In the genomic region with DNA sequence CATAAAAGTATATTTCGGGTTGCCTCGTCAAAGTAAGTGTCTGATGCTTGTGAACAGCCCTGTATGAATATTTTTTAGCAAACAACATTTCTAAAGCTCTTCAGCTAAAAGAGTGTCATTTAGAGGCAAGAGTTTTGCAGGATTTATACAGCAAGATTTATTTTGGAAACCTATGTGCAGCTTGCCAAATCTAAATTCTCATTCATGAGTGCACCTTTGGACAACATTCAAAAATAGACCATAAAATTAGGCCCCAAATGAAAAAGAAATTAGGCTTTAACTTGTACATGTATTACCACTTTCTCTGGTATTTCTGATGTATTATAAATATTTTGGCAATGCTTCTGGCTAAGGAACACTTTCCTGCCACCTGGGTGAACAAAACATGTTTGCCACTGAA, we compare ENCODE assay signal across 22 cellular contexts.
A peak's percentile ranks its signal among the peaks of the same experiment; 100 is the strongest.
DNase-seq lines count a peak whose midpoint lies in the region; ATAC-seq and TF ChIP-seq lines count a peak whose summit lies in the region.
"Had no signal": no experiment of that assay in that cellular context is flagged by ENCODE, and none has a peak within 500 bp of the region (broad histone marks: within the 10 kb centered on the region; RNA-seq: fewer than 3 reads in every experiment).

No MANE protein-coding gene starts in this region.

- no peaks in the 10 kb centered on the region for H3K36me3 ChIP-seq in hepatocyte (replicated peaks; ENCODE audit: insufficient read depth, low read depth)
- H3K36me3 ChIP-seq: BE2C; BLaER1 treated with 17β-estradiol and CSF1 and Interleukin-3, amounts not matched to agents 10 nM and 100 nM; HAP-1 had no signal

- no peaks in the 10 kb centered on the region for H3K27me3 ChIP-seq in hepatocyte
- H3K27me3 ChIP-seq: BE2C; BLaER1 treated with 17β-estradiol and CSF1 and Interleukin-3, amounts not matched to agents 10 nM and 100 nM had no signal

- H3K36me3 Mint-ChIP-seq in stimulated activated effector memory CD8-positive, alpha-beta T cell treated with anti-CD3 and anti-CD28 coated beads, Interleukin-12 subunit alpha, Interleukin-12 subunit beta, amount 100 ng/mL, for 72 hours = no peaks in the 10 kb centered on the region
- H3K36me3 Mint-ChIP-seq: CD14-positive monocyte; CD8-positive, alpha-beta memory T cell had no signal

- H3K79me2 ChIP-seq in hepatocyte = no peaks in the 10 kb centered on the region

- no peak overlapping the region for H2AFZ ChIP-seq in hepatocyte

- no peaks in the 10 kb centered on the region for H3K9me3 ChIP-seq in hepatocyte (ENCODE audit: low read depth)
- H3K9me3 ChIP-seq: A549; BE2C; BLaER1 treated with 17β-estradiol and CSF1 and Interleukin-3, amounts not matched to agents 10 nM and 100 nM; HAP-1 had no signal

- DNase-seq in DMS114 treated with DMSO at 0.1 percent for 48 hours (lab: John Stamatoyannopoulos, UW; ENCODE audit: unreplicated experiment) (peak; percentile 39), NCI-H446 (lab: John Stamatoyannopoulos, UW) (peak; percentile 57 to 66), cerebellum (ENCODE audit: low spot score) (peak; percentile 19), NCI-H524 (lab: John Stamatoyannopoulos, UW) (no peak), hepatocyte (ENCODE audit: low spot score) (no peak)
- DNase-seq in stimulated activated effector memory CD8-positive, alpha-beta T cell treated with anti-CD3 and anti-CD28 coated beads, Interleukin-12 subunit alpha, Interleukin-12 subunit beta, amount 100 ng/mL, for 72 hours (ENCODE audit: low spot score in 2 of 2) = no peak
- DNase-seq: 8988T; ACHN; AML-193; BE2C; CD4-positive, alpha-beta T cell; CD8-positive, alpha-beta memory T cell; DMS 273 treated with DMSO at 0.1 percent for 48 hours; DMS53; DMS79 treated with DMSO at 0.1 percent for 48 hours; GOT3; HFFc6 had no signal

- H3K4me1 Mint-ChIP-seq in stimulated activated effector memory CD8-positive, alpha-beta T cell treated with anti-CD3 and anti-CD28 coated beads, Interleukin-12 subunit alpha, Interleukin-12 subunit beta, amount 100 ng/mL, for 72 hours = no peaks in the 10 kb centered on the region
- H3K4me1 Mint-ChIP-seq: CD14-positive monocyte; CD8-positive, alpha-beta memory T cell had no signal

- H3K9me3 Mint-ChIP-seq in stimulated activated effector memory CD8-positive, alpha-beta T cell treated with anti-CD3 and anti-CD28 coated beads, Interleukin-12 subunit alpha, Interleukin-12 subunit beta, amount 100 ng/mL, for 72 hours = no peaks in the 10 kb centered on the region
- H3K9me3 Mint-ChIP-seq: CD14-positive monocyte; CD4-positive, alpha-beta T cell; CD8-positive, alpha-beta memory T cell had no signal

- H3K27ac ChIP-seq in hepatocyte = no peak overlapping the region
- H3K27ac ChIP-seq: A549; BLaER1 treated with 17β-estradiol and CSF1 and Interleukin-3, amounts not matched to agents 10 nM and 100 nM had no signal

- H3K9me2 ChIP-seq in hepatocyte (replicated peaks; ENCODE audit: insufficient read depth) = no peaks in the 10 kb centered on the region

- TF ChIP-seq EP300 in Ishikawa (IDR thresholded peaks at IDR 0.05; ENCODE audit: borderline replicate concordance) = no peak

- TF ChIP-seq RAD21 in Ishikawa (IDR thresholded peaks at IDR 0.05; ENCODE audit: low read depth) = no peak

- H3K4me2 ChIP-seq in hepatocyte = no peak overlapping the region
- H3K4me2 ChIP-seq: A549; BLaER1 treated with 17β-estradiol and CSF1 and Interleukin-3, amounts not matched to agents 10 nM and 100 nM had no signal

- no peak for ATAC-seq in stimulated activated effector memory CD8-positive, alpha-beta T cell treated with anti-CD3 and anti-CD28 coated beads, Interleukin-12 subunit alpha, Interleukin-12 subunit beta, amount 100 ng/mL, for 72 hours
- ATAC-seq: A549 had no signal

- no peaks in the 10 kb centered on the region for H3K4me1 ChIP-seq in hepatocyte (ENCODE audit: insufficient read depth)
- H3K4me1 ChIP-seq: A549; BE2C; BLaER1 treated with 17β-estradiol and CSF1 and Interleukin-3, amounts not matched to agents 10 nM and 100 nM; HAP-1 had no signal

- 71% methylated on average over 2 of the region's 2 CpGs for WGBS in hepatocyte (ENCODE audit: low lambda C conversion rate, missing lambda C conversion rate)

- no peaks in the 10 kb centered on the region for H4K20me1 ChIP-seq in hepatocyte (ENCODE audit: insufficient read depth, poor library complexity, severe bottlenecking)
- H4K20me1 ChIP-seq: BLaER1 treated with 17β-estradiol and CSF1 and Interleukin-3, amounts not matched to agents 10 nM and 100 nM had no signal

- TF ChIP-seq CTCF in hepatocyte (IDR thresholded peaks at IDR 0.05; ENCODE audit: poor library complexity) = no peak

- no peak overlapping the region for H3K4me3 ChIP-seq in hepatocyte
- H3K4me3 ChIP-seq: A549; BLaER1 treated with 17β-estradiol and CSF1 and Interleukin-3, amounts not matched to agents 10 nM and 100 nM; HAP-1 had no signal

- no peak overlapping the region for H3K27ac Mint-ChIP-seq in stimulated activated effector memory CD8-positive, alpha-beta T cell treated with anti-CD3 and anti-CD28 coated beads, Interleukin-12 subunit alpha, Interleukin-12 subunit beta, amount 100 ng/mL, for 72 hours
- H3K27ac Mint-ChIP-seq: CD14-positive monocyte; CD4-positive, alpha-beta T cell; CD8-positive, alpha-beta memory T cell; HFFc6 had no signal

- no peak overlapping the region for H3K4me3 Mint-ChIP-seq in stimulated activated effector memory CD8-positive, alpha-beta T cell treated with anti-CD3 and anti-CD28 coated beads, Interleukin-12 subunit alpha, Interleukin-12 subunit beta, amount 100 ng/mL, for 72 hours
- H3K4me3 Mint-ChIP-seq: CD14-positive monocyte; CD4-positive, alpha-beta T cell; CD8-positive, alpha-beta memory T cell; HFFc6 had no signal

TF ChIP-seq in Ishikawa, 13 proteins besides CTCF, POLR2A, EP300 and RAD21:
- TF ChIP-seq YY1 (IDR thresholded peaks at IDR 0.05; ENCODE audit: low read depth) = no peak
- TF ChIP-seq TEAD4 (IDR thresholded peaks at IDR 0.05) = no peak
- no peak for TF ChIP-seq TAF1 (IDR thresholded peaks at IDR 0.05; ENCODE audit: low read depth)
- TF ChIP-seq CREB1 (IDR thresholded peaks at IDR 0.05; ENCODE audit: low read depth) = no peak
- TF ChIP-seq EGR1 (IDR thresholded peaks at IDR 0.05) = no peak
- TF ChIP-seq TCF12 (IDR thresholded peaks at IDR 0.05; ENCODE audit: low read depth) = no peak
- TF ChIP-seq, protein P1, sequence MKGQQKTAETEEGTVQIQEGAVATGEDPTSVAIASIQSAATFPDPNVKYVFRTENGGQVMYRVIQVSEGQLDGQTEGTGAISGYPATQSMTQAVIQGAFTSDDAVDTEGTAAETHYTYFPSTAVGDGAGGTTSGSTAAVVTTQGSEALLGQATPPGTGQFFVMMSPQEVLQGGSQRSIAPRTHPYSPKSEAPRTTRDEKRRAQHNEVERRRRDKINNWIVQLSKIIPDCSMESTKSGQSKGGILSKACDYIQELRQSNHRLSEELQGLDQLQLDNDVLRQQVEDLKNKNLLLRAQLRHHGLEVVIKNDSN (IDR thresholded peaks at IDR 0.05) = no peak
- TF ChIP-seq NFIC (IDR thresholded peaks at IDR 0.05) = 0 out of 2 replicates have a peak, but pooled peaks have one; percentile 4

Comparison
In these comparisons a context has a peak if more than half of its experiments do, and no peak if none do; other contexts are left out.
1. DNase-seq: peak in DMS114 treated with DMSO at 0.1 percent for 48 hours (single experiment), NCI-H446 (2 of 2) and cerebellum (single experiment); none in NCI-H524 (0 of 2), stimulated activated effector memory CD8-positive, alpha-beta T cell treated with anti-CD3 and anti-CD28 coated beads, Interleukin-12 subunit alpha, Interleukin-12 subunit beta, amount 100 ng/mL, for 72 hours (0 of 2) and hepatocyte (single experiment).